ENCODE assay signal across 1 cellular context in the genomic region with DNA sequence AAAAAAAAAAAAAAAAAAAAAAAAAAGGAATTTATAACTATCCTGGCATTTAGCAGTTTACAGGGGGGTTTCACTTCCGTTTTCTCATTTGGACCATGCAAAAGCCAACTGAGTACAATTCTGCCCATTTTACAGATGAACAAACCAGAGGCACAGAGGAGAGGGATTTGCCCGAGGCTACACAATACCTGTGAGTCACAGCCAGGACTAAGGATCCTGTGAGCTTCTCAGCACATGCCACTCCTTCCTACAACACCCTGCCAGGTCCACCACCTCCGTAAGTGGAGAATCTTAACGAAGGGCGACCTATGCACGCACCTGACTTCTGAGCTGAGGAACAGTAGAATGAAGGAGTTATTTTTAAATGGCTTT.
TF ChIP-seq lines count a peak whose summit lies in the region.

No MANE protein-coding gene starts in this region.

TF ChIP-seq in K562, 482 proteins besides CTCF, POLR2A, EP300 and RAD21 (continued from another document):
- TF ChIP-seq, protein P1, sequence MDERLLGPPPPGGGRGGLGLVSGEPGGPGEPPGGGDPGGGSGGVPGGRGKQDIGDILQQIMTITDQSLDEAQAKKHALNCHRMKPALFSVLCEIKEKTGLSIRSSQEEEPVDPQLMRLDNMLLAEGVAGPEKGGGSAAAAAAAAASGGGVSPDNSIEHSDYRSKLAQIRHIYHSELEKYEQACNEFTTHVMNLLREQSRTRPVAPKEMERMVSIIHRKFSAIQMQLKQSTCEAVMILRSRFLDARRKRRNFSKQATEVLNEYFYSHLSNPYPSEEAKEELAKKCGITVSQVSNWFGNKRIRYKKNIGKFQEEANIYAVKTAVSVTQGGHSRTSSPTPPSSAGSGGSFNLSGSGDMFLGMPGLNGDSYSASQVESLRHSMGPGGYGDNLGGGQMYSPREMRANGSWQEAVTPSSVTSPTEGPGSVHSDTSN (CRISPR knock-in tag; IDR thresholded peaks at IDR 0.05; ENCODE audit: low read depth) = no peak
- TF ChIP-seq, protein P1 (tag; conservative IDR thresholded peaks at IDR 0.05; ENCODE audit: low read depth) = no peak
- TF ChIP-seq ZBTB33 (CRISPR knock-in tag; IDR thresholded peaks at IDR 0.05) = no peak
- peak; percentile 96 for TF ChIP-seq BCOR (IDR thresholded peaks at IDR 0.05)
- no peak for TF ChIP-seq HSF4 (CRISPR knock-in tag; IDR thresholded peaks at IDR 0.05; ENCODE audit: borderline replicate concordance)
- peak; percentile 85; the same call in 1 of the 2 replicates for TF ChIP-seq ADNP (tag; IDR thresholded peaks at IDR 0.05)
- 0 out of 2 replicates have a peak, but pooled peaks have one; percentile 32 for TF ChIP-seq MTA3 (IDR thresholded peaks at IDR 0.05; ENCODE audit: borderline replicate concordance)
- no peak for TF ChIP-seq ZNF23 (CRISPR knock-in tag; IDR thresholded peaks at IDR 0.05)
- TF ChIP-seq TEAD1 (CRISPR knock-in tag; IDR thresholded peaks at IDR 0.05) = no peak
- TF ChIP-seq AFF4 (CRISPR knock-in tag; IDR thresholded peaks at IDR 0.05) = 0 out of 2 replicates have a peak, but pooled peaks have one; percentile 35
- TF ChIP-seq SMARCA5 (IDR thresholded peaks at IDR 0.05) = peak; percentile 83
- TF ChIP-seq RCOR1 (IDR thresholded peaks at IDR 0.05; ENCODE audit: borderline replicate concordance in 1 of 2, low read depth in 2 of 2, low read length in 2 of 2) = peak in 1 of 2 experiments; percentile 52; a peak in 2 of 4 replicates
- TF ChIP-seq ARID3A (IDR thresholded peaks at IDR 0.05; ENCODE audit: borderline replicate concordance, low read depth, low read length) = no peak
- TF ChIP-seq ZBTB8A (IDR thresholded peaks at IDR 0.05; ENCODE audit: partially characterized antibody) = no peak
